ENCODE assay signal across 1 cellular context in the genomic region with DNA sequence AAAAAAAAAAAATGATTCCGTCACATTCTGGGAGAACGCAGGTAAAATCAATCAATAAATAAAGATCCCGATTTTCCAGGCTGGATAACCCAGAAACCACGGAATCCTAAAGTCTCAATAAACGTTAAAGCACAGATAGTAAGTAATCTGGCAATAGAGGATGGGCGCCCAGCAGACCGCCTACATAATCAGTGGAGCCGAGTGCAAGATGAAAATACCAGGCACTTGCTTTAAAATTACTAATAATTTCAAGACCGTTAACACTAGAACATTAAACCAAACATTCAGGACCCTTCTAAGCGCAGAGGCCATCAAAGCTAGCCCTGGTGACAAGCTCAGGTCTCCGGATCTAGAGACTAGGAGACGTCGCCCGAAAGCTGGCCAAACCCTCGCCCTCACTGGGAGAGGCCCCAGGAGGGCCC.
TF ChIP-seq lines count a peak whose summit lies in the region.

No MANE protein-coding gene starts in this region.

TF ChIP-seq in K562, 482 proteins besides CTCF, POLR2A, EP300 and RAD21:
- TF ChIP-seq C11orf30 (IDR thresholded peaks at IDR 0.05; ENCODE audit: low read depth) (no peak), MCM5 (IDR thresholded peaks at IDR 0.05; ENCODE audit: low read depth) (no peak), ARHGAP35 (IDR thresholded peaks at IDR 0.05; ENCODE audit: partially characterized antibody) (no peak), PTBP1 (IDR thresholded peaks at IDR 0.05; ENCODE audit: low read depth, low read length) (no peak)
- TF ChIP-seq, protein P1, sequence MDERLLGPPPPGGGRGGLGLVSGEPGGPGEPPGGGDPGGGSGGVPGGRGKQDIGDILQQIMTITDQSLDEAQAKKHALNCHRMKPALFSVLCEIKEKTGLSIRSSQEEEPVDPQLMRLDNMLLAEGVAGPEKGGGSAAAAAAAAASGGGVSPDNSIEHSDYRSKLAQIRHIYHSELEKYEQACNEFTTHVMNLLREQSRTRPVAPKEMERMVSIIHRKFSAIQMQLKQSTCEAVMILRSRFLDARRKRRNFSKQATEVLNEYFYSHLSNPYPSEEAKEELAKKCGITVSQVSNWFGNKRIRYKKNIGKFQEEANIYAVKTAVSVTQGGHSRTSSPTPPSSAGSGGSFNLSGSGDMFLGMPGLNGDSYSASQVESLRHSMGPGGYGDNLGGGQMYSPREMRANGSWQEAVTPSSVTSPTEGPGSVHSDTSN (CRISPR knock-in tag; IDR thresholded peaks at IDR 0.05; ENCODE audit: low read depth), result no peak
- TF ChIP-seq, protein P1 (tag; conservative IDR thresholded peaks at IDR 0.05; ENCODE audit: low read depth), result no peak
TF ChIP-seq in K562: peak in this region for 0.
